ENCODE assay signal across 8 cellular contexts in genomic region chr1:234373938-234374240, GRCh38. TPM values are rescaled to one million over a fixed set of nuclear protein-coding genes. Genes with fewer than 3 reads are reported as not detected.
A peak's percentile ranks its signal among the peaks of the same experiment; 100 is the strongest.
DNase-seq lines count a peak whose midpoint lies in the region; ATAC-seq and TF ChIP-seq lines count a peak whose summit lies in the region.

No MANE protein-coding gene starts in this region.

- H3K36me3 ChIP-seq in ES-I3 (ENCODE audit: insufficient read depth, low read length): peaks cover 9% of the 10 kb centered on the region
- H3K36me3 ChIP-seq in GM23338 (ENCODE audit: insufficient read depth): peaks cover 13% of the 10 kb centered on the region
- H3K36me3 ChIP-seq in PC-9 (ENCODE audit: low read depth): peaks cover 23% of the 10 kb centered on the region
- peaks cover 10% of the 10 kb centered on the region for H3K36me3 ChIP-seq in fibroblast of lung (ENCODE audit: control insufficient read depth, insufficient read depth, low read length)

- peak overlapping the region; percentile 98 for H3K27ac Mint-ChIP-seq in GM23338
- H3K27ac Mint-ChIP-seq in progenitor cell of endocrine pancreas: peak overlapping the region; percentile 99

- H3K4me3 Mint-ChIP-seq in GM23338 (peak overlapping the region; percentile 97), progenitor cell of endocrine pancreas (ENCODE audit: low read depth) (peak overlapping the region; percentile 97)

- H3K9me3 Mint-ChIP-seq in GM23338 (no peaks in the 10 kb centered on the region), progenitor cell of endocrine pancreas (ENCODE audit: low read depth) (no peaks in the 10 kb centered on the region)

- DNase-seq in GM23338 (ENCODE audit: low spot score): no peak
- no peak for DNase-seq in PC-9
- DNase-seq in fibroblast of lung (ENCODE audit: low read depth in 2 of 2): no peak
- no peak for DNase-seq in progenitor cell of endocrine pancreas (ENCODE audit: low spot score, unreplicated experiment)
- no peak for DNase-seq in GM19238 (ENCODE audit: insufficient read length, low spot score)
- no peak for DNase-seq in NCI-H526 treated with DMSO at 0.1 percent for 48 hours (lab: John Stamatoyannopoulos, UW)

- TF ChIP-seq CTCF in GM23338 (conservative IDR thresholded peaks at IDR 0.05; ENCODE audit: low read depth in 2 of 2): no peak
- TF ChIP-seq CTCF in PC-9 (conservative IDR thresholded peaks at IDR 0.05): no peak
- no peak for TF ChIP-seq CTCF in fibroblast of lung (conservative IDR thresholded peaks at IDR 0.05 in 1 of 2, IDR thresholded peaks at IDR 0.05 in 1 of 2; ENCODE audit: low read depth in 1 of 2, low read length in 2 of 2)
- no peak for TF ChIP-seq CTCF in progenitor cell of endocrine pancreas (IDR thresholded peaks at IDR 0.05; ENCODE audit: unreplicated experiment)

- H3F3A ChIP-seq in GM23338 (replicated peaks; ENCODE audit: low read depth) (no peaks in the 10 kb centered on the region), PC-9 (ENCODE audit: insufficient read depth, low read depth) (peaks cover 34% of the 10 kb centered on the region)

- intact Hi-C loops in PC-9 (cut with micrococcal nuclease; ENCODE audit: unreplicated experiment): loop anchor here (5.0 to 10.0 kb wide), 2 partner anchors 721 to 953 kb away; partner anchors contain the start of genes ARID4B and GGPS1

- no peaks in the 10 kb centered on the region for H3K9me3 ChIP-seq in ES-I3 (ENCODE audit: control insufficient read depth, insufficient read depth, low read length)
- 0 out of 2 replicates have a peak, but pooled peaks cover 2% of the 10 kb centered on the region for H3K9me3 ChIP-seq in PC-9 (ENCODE audit: insufficient read depth, low read depth)
- H3K9me3 ChIP-seq in fibroblast of lung (ENCODE audit: control insufficient read depth, insufficient read depth, low read depth, low read length): no peaks in the 10 kb centered on the region

- CTCF ChIA-PET in PC-9 (lab: Charles Lee): interaction anchor here (0.6 to 1.1 kb wide), 4 partner anchors 18 to 250 kb away, joined by 3 to 4 read pairs (median 3); no protein-coding TSS in a partner anchor

- H3K4me2 ChIP-seq in GM23338 (peak overlapping the region; percentile 82), PC-9 (peak overlapping the region; percentile 91), fibroblast of lung (ENCODE audit: extremely low read depth, insufficient read depth, low read length) (peak overlapping the region; percentile 76)

- H3K27me3 Mint-ChIP-seq in GM23338 (ENCODE audit: insufficient read depth, low read depth, poor library complexity): peaks cover 3% of the 10 kb centered on the region
- H3K27me3 Mint-ChIP-seq in progenitor cell of endocrine pancreas: no peaks in the 10 kb centered on the region

- no peaks in the 10 kb centered on the region for H3K4me1 ChIP-seq in ES-I3 (ENCODE audit: insufficient read depth, low read length)
- H3K4me1 ChIP-seq in GM23338 (ENCODE audit: insufficient read depth): peaks cover 6% of the 10 kb centered on the region; the same call in 1 of the 2 replicates
- H3K4me1 ChIP-seq in PC-9 (replicated peaks; ENCODE audit: insufficient read depth): peaks cover 41% of the 10 kb centered on the region
- no peaks in the 10 kb centered on the region for H3K4me1 ChIP-seq in fibroblast of lung (ENCODE audit: control insufficient read depth, extremely low read depth, insufficient read depth, low read length)

- POLR2A ChIA-PET in PC-9 (lab: Charles Lee; ENCODE audit: unreplicated experiment): interaction anchor here (0.6 to 0.7 kb wide), 8 partner anchors 11 to 1520 kb away, joined by 3 to 6 read pairs (median 4); no protein-coding TSS in a partner anchor

- no peak; the same call in 2 of the 3 replicates for ATAC-seq in GM23338
- no peak for ATAC-seq in HG03108 (IDR thresholded peaks at IDR 0.05; ENCODE audit: unreplicated experiment)

- peaks cover 24% of the 10 kb centered on the region for H3K79me2 ChIP-seq in GM23338 (replicated peaks; ENCODE audit: insufficient read depth)
- peaks cover 50% of the 10 kb centered on the region for H3K79me2 ChIP-seq in PC-9 (ENCODE audit: low read depth)
- H3K79me2 ChIP-seq in fibroblast of lung (ENCODE audit: control insufficient read depth, insufficient read depth, low read length): peaks cover 6% of the 10 kb centered on the region

- H2AFZ ChIP-seq in GM23338 (peak overlapping the region; percentile 96), PC-9 (peak overlapping the region; percentile 98), fibroblast of lung (ENCODE audit: low read length) (peak overlapping the region; percentile 81)

- H3K4me1 Mint-ChIP-seq in GM23338: peaks cover 7% of the 10 kb centered on the region; the same call in 1 of the 3 replicates
- peaks cover 16% of the 10 kb centered on the region for H3K4me1 Mint-ChIP-seq in progenitor cell of endocrine pancreas (ENCODE audit: low read depth)

- no TSS peak for BruUV-seq in PC-9 (replicated peaks; lab: Mats Ljungman, UMichigan)

- H3K27ac ChIP-seq in GM23338 (ENCODE audit: low read depth): peak overlapping the region; percentile 10; the same call in 1 of the 2 replicates
- H3K27ac ChIP-seq in PC-9: peak overlapping the region; percentile 99
- peak overlapping the region; percentile 94 for H3K27ac ChIP-seq in fibroblast of lung (ENCODE audit: insufficient read depth, low read length)

- H4K20me1 ChIP-seq in GM23338 (replicated peaks; ENCODE audit: insufficient read depth) (peaks cover 3% of the 10 kb centered on the region; the same call in 1 of the 2 replicates), PC-9 (ENCODE audit: insufficient read depth) (no peaks in the 10 kb centered on the region), fibroblast of lung (ENCODE audit: control insufficient read depth, extremely low read depth, insufficient read depth, low read length) (no peaks in the 10 kb centered on the region)

- H3K9me2 ChIP-seq in GM23338 (ENCODE audit: insufficient read depth): no peaks in the 10 kb centered on the region
- no peaks in the 10 kb centered on the region for H3K9me2 ChIP-seq in PC-9 (ENCODE audit: insufficient read depth)

- H3K27me3 ChIP-seq in GM23338 (ENCODE audit: insufficient read depth) (no peaks in the 10 kb centered on the region), PC-9 (ENCODE audit: insufficient read depth, low read depth) (no peaks in the 10 kb centered on the region), fibroblast of lung (ENCODE audit: control insufficient read depth, insufficient read depth, low read length) (no peaks in the 10 kb centered on the region)

- H3K4me3 ChIP-seq in GM23338 (peak overlapping the region; percentile 80), PC-9 (peak overlapping the region; percentile 98), fibroblast of lung (replicated peaks in 1 of 4; ENCODE audit: control extremely low read depth in 1 of 4, insufficient read depth in 1 of 4, low read depth in 3 of 4, low read length in 4 of 4) (peak overlapping the region; percentile 56 to 96 (median 95))

- H3K9ac ChIP-seq in ES-I3 (ENCODE audit: low read depth, low read length): peak overlapping the region; percentile 76
- H3K9ac ChIP-seq in fibroblast of lung (ENCODE audit: insufficient read depth, low read length): peak overlapping the region; percentile 98

- peaks cover 31% of the 10 kb centered on the region for H3K36me3 Mint-ChIP-seq in GM23338 (ENCODE audit: low read depth)
- peaks cover 12% of the 10 kb centered on the region for H3K36me3 Mint-ChIP-seq in progenitor cell of endocrine pancreas (ENCODE audit: insufficient read depth)

RNA-seq across cellular contexts. Expression of gene COA6, which starts 0.6 kb away (rescaled TPM):
- 20.7 and 33.9 TPM in 2 replicates for total RNA-seq in GM23338 (2014; rRNA removed; shearing (Covaris generic))
- polyA plus RNA-seq in GM23338 (2016; fragmentation: Nextera tagmentation; extraction: Ambion mirVana) (152 and 156 TPM in 2 replicates), fibroblast of lung (21.7 and 28.1 TPM in 2 replicates)
- total RNA-seq in PC-9 (2021) (73.8 and 77.1 TPM in 2 replicates), fibroblast of lung (24.1 and 27.7 TPM in 2 replicates), progenitor cell of endocrine pancreas (31.4 and 32.6 TPM in 2 replicates)
- polyA plus RNA-seq in fibroblast of lung (2012): 39.7 and 60.9 TPM in 2 replicates
- polyA minus RNA-seq in fibroblast of lung (ENCODE audit: low replicate concordance): 1.7 and 3.1 TPM in 2 replicates

Comparison
In these comparisons a context has a peak if more than half of its experiments do, and no peak if none do; other contexts are left out.
1. H3K27ac ChIP-seq: peak in every context shown above with its lines; median percentile 99 in PC-9; 94 in fibroblast of lung; 10 in GM23338.